In genomic region chr3:27165348-27165747, GRCh38 we compare ENCODE assay signal across 14 cellular contexts.
DNase-seq lines count a peak whose midpoint lies in the region; ATAC-seq lines count a peak whose summit lies in the region.
"Had no signal": no experiment of that assay in that cellular context is flagged by ENCODE, and none has a peak within 500 bp of the region (broad histone marks: within the 10 kb centered on the region; RNA-seq: fewer than 3 reads in every experiment).

No MANE protein-coding gene starts in this region.

- no peak for ATAC-seq in GM18870 (IDR thresholded peaks at IDR 0.05; ENCODE audit: unreplicated experiment)
- ATAC-seq in HG03175 (IDR thresholded peaks at IDR 0.05; ENCODE audit: unreplicated experiment), result no peak
- ATAC-seq: esophagus mucosa had no signal

- DNase-seq in GM03348 (ENCODE audit: low spot score) (peak; percentile 77), amniotic epithelial cell (ENCODE audit: low read depth) (peak; percentile 93), foreskin melanocyte (peak; percentile 90), stromal cell of bone marrow (ENCODE audit: low read depth) (peak; percentile 83), cerebellar nuclear complex (lab: John Stamatoyannopoulos, UW) (no peak)
- no peak for DNase-seq in activated T-cell treated with anti-CD3 and anti-CD28 coated beads, Interleukin-2, amount 50 U/mL, for 48 hours
- DNase-seq: activated CD4-positive, alpha-beta T cell treated with anti-CD3 and anti-CD28 coated beads, Interleukin-2, amount 10 ng/mL, durations not matched to agents 7 days and 5 days; COR-L47; islet precursor cell; OCI-M1; retina had no signal

Comparison
In these comparisons a context has a peak if more than half of its experiments do, and no peak if none do; other contexts are left out.
1. DNase-seq: peak in GM03348 (single experiment), amniotic epithelial cell (single experiment), foreskin melanocyte (single experiment) and stromal cell of bone marrow (single experiment); none in cerebellar nuclear complex (0 of 2) and activated T-cell treated with anti-CD3 and anti-CD28 coated beads, Interleukin-2, amount 50 U/mL, for 48 hours (0 of 2).